Comparison of ENCODE assay signal across 1 cellular context in the genomic region with DNA sequence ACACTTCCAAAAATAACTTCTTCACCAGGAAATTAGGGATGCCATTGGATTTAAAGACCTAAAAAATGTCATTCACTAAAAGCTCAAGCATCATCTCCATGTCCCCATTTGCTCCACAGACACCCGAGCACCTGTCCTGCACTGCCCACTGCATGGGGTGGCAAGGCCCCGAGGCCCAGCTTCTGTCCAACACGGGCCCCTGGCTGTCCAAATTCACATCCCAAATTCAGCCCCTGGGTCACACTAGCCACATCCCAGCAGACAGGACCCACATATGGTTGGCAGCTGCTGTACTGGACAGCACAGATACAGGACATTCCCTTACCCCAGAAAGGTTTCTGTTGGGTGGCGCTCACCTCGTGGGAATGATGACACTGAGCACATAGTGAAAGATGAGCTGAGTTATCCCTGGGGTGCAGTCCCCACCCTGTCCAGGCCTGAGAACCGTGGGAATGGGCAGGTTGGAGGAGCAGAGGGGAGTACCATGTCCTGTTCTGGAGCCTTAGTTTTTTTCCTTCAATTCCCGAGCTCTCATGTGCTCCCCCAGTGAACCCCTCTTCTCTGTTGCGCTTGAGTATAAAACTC.
TF ChIP-seq lines count a peak whose summit lies in the region.

No MANE protein-coding gene starts in this region.

TF ChIP-seq in endothelial cell of umbilical vein, 7 proteins besides CTCF, POLR2A, EP300 and RAD21:
- TF ChIP-seq MYC (IDR thresholded peaks at IDR 0.05; ENCODE audit: low read depth, low read length) (no peak), EZH2 (IDR thresholded peaks at IDR 0.05; ENCODE audit: borderline replicate concordance, low read depth, low read length, severe bottlenecking) (no peak), FOS (IDR thresholded peaks at IDR 0.05; ENCODE audit: borderline replicate concordance, insufficient read depth, low read length) (no peak), POLR2AphosphoS5 (IDR thresholded peaks at IDR 0.05; ENCODE audit: insufficient read depth, low read depth, low read length) (peak; percentile 10)
